In genomic region chr4:37066149-37066548, GRCh38 we compare ENCODE assay signal across 19 cellular contexts.
DNase-seq lines count a peak whose midpoint lies in the region; ATAC-seq, FAIRE-seq and TF ChIP-seq lines count a peak whose summit lies in the region.
"Had no signal": no experiment of that assay in that cellular context is flagged by ENCODE, and none has a peak within 500 bp of the region (broad histone marks: within the 10 kb centered on the region; RNA-seq: fewer than 3 reads in every experiment).

No MANE protein-coding gene starts in this region.

- H3K4me3 ChIP-seq in SJCRH30 (no peak overlapping the region), pancreas (no peak overlapping the region)
- H3K4me3 ChIP-seq: sigmoid colon, vagina had no signal

- intact Hi-C loops in pancreas (cut with DNase I): no loop called here

- no peak for TF ChIP-seq CTCF in pancreas (IDR thresholded peaks at IDR 0.05)

- H3K27ac ChIP-seq in SJCRH30 (no peak overlapping the region), pancreas (no peak overlapping the region)
- H3K27ac ChIP-seq: KMS-11, parathyroid adenoma, sigmoid colon, vagina had no signal

- H3K9me3 ChIP-seq in SJCRH30 (replicated peaks) (no peaks in the 10 kb centered on the region), pancreas (no peaks in the 10 kb centered on the region)
- H3K9me3 ChIP-seq: sigmoid colon, vagina had no signal

- 43 to 44% methylated on average over 2 of the region's 2 CpGs for WGBS in pancreas, 2 donors

- H3K36me3 ChIP-seq in SJCRH30 (no peaks in the 10 kb centered on the region), pancreas (no peaks in the 10 kb centered on the region)
- H3K36me3 ChIP-seq: sigmoid colon, vagina had no signal

- FAIRE-seq in pancreas (lab: Jason Lieb, UNC): peak; percentile 29
- FAIRE-seq: HTR-8/SVneo had no signal

- H3K27me3 ChIP-seq in SJCRH30 (no peaks in the 10 kb centered on the region), pancreas (no peaks in the 10 kb centered on the region)
- H3K27me3 ChIP-seq: sigmoid colon, vagina had no signal

- H3K4me1 ChIP-seq in SJCRH30 (no peaks in the 10 kb centered on the region), pancreas (no peaks in the 10 kb centered on the region)
- H3K4me1 ChIP-seq: parathyroid adenoma, vagina had no signal

- ATAC-seq in pancreas (peak in 3 of 4 donors; percentile 35 to 60 (median 48)), HG03025 (IDR thresholded peaks at IDR 0.05; ENCODE audit: low FRiP score, unreplicated experiment) (no peak), HG03457 (IDR thresholded peaks at IDR 0.05; ENCODE audit: unreplicated experiment) (no peak), HG03520 (IDR thresholded peaks at IDR 0.05; ENCODE audit: unreplicated experiment) (no peak)
- ATAC-seq: activated CD4-positive, alpha-beta T cell treated with anti-CD3 and anti-CD28 coated beads for 36 hours; Right ventricle myocardium inferior had no signal

- DNase-seq in NCI-H524 (lab: John Stamatoyannopoulos, UW) (peak; percentile 10 to 11), NCI-H524 treated with DMSO at 0.1 percent for 48 hours (lab: John Stamatoyannopoulos, UW) (no peak), NCI-H2029 (lab: John Stamatoyannopoulos, UW) (peak; percentile 38), SJCRH30 (peak; percentile 6 to 39), pancreas (peak in 3 of 6 donors; percentile 13 to 36 (median 18))
- DNase-seq: activated CD4-positive, alpha-beta T cell treated with anti-CD3 and anti-CD28 coated beads for 36 hours; endodermal cell; GOT3; NCI-H1048; NCI-H2227 treated with DMSO at 0.1 percent for 48 hours; sigmoid colon had no signal

Comparison
In these comparisons a context has a peak if more than half of its experiments do, and no peak if none do; other contexts are left out.
1. ATAC-seq: peak in pancreas (3 of 4); none in HG03025 (single experiment), HG03457 (single experiment) and HG03520 (single experiment).